Comparison of ENCODE assay signal across 28 cellular contexts in the genomic region with DNA sequence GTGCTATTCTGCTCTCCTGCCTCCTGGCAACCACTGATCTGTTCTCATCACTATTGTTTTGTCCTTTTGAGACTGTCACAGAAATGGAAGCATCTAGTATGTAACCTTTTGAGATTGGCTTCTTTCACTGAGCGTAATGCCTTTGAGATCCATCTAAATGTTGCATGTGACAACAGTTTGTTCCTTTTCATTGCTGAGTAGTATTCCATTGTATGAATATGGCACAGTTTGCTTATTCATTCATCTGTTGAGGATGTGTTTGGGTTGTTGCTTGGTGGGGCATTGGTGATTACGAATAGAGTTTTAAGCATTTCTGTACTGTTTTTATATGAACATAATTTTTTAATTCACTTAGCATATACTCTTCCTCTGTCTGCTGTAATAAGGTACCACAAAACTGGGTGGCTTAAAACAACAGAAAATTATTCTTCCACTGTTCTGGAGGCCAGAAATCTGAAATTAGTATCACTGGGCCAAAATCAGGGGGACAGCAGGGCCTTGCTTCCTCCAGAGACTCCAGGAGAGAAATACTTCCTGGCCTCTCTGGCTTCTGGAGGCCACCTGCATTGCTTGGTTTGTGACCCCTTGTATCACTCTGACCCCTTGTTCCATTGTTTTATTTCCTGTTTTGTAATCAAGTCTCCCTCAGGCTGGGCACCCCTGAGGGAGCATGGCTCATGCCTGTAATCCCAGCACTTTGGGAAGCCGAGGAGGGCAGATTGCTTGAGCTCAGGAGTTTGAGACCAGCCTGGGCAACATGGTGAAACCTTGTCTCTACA.
"Had no signal": no experiment of that assay in that cellular context is flagged by ENCODE, and none has a peak within 500 bp of the region (broad histone marks: within the 10 kb centered on the region; RNA-seq: fewer than 3 reads in every experiment).

No MANE protein-coding gene starts in this region.

- H3K9me3 ChIP-seq: heart left ventricle, lower lobe of right lung, uterus had no signal

- ATAC-seq: activated CD4-positive, CD25-positive, alpha-beta regulatory T cell treated with anti-CD3 and anti-CD28 coated beads, Interleukin-2, amount 50 U/mL, for 24 hours; foreskin keratinocyte; heart left ventricle; lower lobe of right lung; natural killer cell; sciatic nerve; stimulated activated effector memory CD8-positive, alpha-beta T cell treated with anti-CD3 and anti-CD28 coated beads, Interleukin-12 subunit alpha, Interleukin-12 subunit beta, amount 100 ng/mL, for 72 hours had no signal

- H3K27me3 Mint-ChIP-seq: activated CD4-positive, alpha-beta memory T cell treated with anti-CD3 and anti-CD28 coated beads, Interleukin-2, amount 10 ng/mL, durations not matched to agents 7 days and 5 days; activated CD4-positive, alpha-beta T cell treated with anti-CD3 and anti-CD28 coated beads, Interleukin-2, amount 10 ng/mL, durations not matched to agents 7 days and 5 days; activated naive CD8-positive, alpha-beta T cell; stimulated activated naive CD8-positive, alpha-beta T cell treated with anti-CD3 and anti-CD28 coated beads, Interleukin-15, Interleukin-2, amounts not matched to agents 100 ng/mL and 50 ng/mL, for 24 hours; type B pancreatic cell had no signal

- H3K27ac Mint-ChIP-seq: activated CD4-positive, alpha-beta memory T cell treated with anti-CD3 and anti-CD28 coated beads, Interleukin-2, amount 10 ng/mL, durations not matched to agents 7 days and 5 days; activated CD4-positive, alpha-beta T cell treated with anti-CD3 and anti-CD28 coated beads, Interleukin-2, amount 10 ng/mL, durations not matched to agents 7 days and 5 days; activated naive CD8-positive, alpha-beta T cell; natural killer cell; neural progenitor cell; stimulated activated effector memory CD8-positive, alpha-beta T cell treated with anti-CD3 and anti-CD28 coated beads, Interleukin-12 subunit alpha, Interleukin-12 subunit beta, amount 100 ng/mL, for 72 hours; stimulated activated naive CD8-positive, alpha-beta T cell treated with anti-CD3 and anti-CD28 coated beads, Interleukin-15, Interleukin-2, amounts not matched to agents 100 ng/mL and 50 ng/mL, for 24 hours; type B pancreatic cell had no signal

- H3K36me3 ChIP-seq: heart left ventricle, lower lobe of right lung, neural progenitor cell, uterus had no signal

- DNase-seq: activated CD4-positive, alpha-beta memory T cell treated with anti-CD3 and anti-CD28 coated beads, Interleukin-2, amount 10 ng/mL, durations not matched to agents 7 days and 5 days; activated CD4-positive, alpha-beta T cell treated with anti-CD3 and anti-CD28 coated beads, Interleukin-2, amount 10 ng/mL, durations not matched to agents 7 days and 5 days; activated effector memory CD4-positive, alpha-beta T cell treated with Interleukin-2 at 50 U/mL for 16 hours; activated naive CD4-positive, alpha-beta T cell treated with Interleukin-2 at 50 U/mL for 16 hours; activated T-cell treated with anti-CD3 and anti-CD28 coated beads, Interleukin-2, amount 50 U/mL, for 48 hours; anterior cingulate cortex; dorsolateral prefrontal cortex; effector memory CD4-positive, alpha-beta T cell; foreskin keratinocyte; heart left ventricle; hypothalamus; lower lobe of right lung; mesendoderm; natural killer cell; occipital lobe; stimulated activated CD4-positive, alpha-beta T cell treated with anti-CD3 and anti-CD28 coated beads, Interleukin-12 subunit alpha, Interleukin-12 subunit beta, amount 100 ng/mL, for 4 hours; stimulated activated CD4-positive, alpha-beta T cell treated with anti-CD3 and anti-CD28 coated beads, Interleukin-4, amount 100 ng/mL, for 24 hours; T-helper 1 cell; uterus had no signal

- H3K4me3 ChIP-seq: dorsolateral prefrontal cortex, heart left ventricle, lower lobe of right lung, neural progenitor cell, skin epidermis, uterus had no signal

- H3K27ac ChIP-seq: dorsolateral prefrontal cortex, foreskin keratinocyte, heart left ventricle, lower lobe of right lung, neural progenitor cell, skin epidermis, uterus had no signal

- H3K4me1 Mint-ChIP-seq: activated CD4-positive, alpha-beta memory T cell treated with anti-CD3 and anti-CD28 coated beads, Interleukin-2, amount 10 ng/mL, durations not matched to agents 7 days and 5 days; activated CD4-positive, alpha-beta T cell treated with anti-CD3 and anti-CD28 coated beads, Interleukin-2, amount 10 ng/mL, durations not matched to agents 7 days and 5 days had no signal

- H3K4me1 ChIP-seq: lower lobe of right lung, neural progenitor cell, parathyroid adenoma, uterus had no signal

- H3K4me3 Mint-ChIP-seq: activated CD4-positive, alpha-beta memory T cell treated with anti-CD3 and anti-CD28 coated beads, Interleukin-2, amount 10 ng/mL, durations not matched to agents 7 days and 5 days; activated CD4-positive, alpha-beta T cell treated with anti-CD3 and anti-CD28 coated beads, Interleukin-2, amount 10 ng/mL, durations not matched to agents 7 days and 5 days; activated naive CD8-positive, alpha-beta T cell; natural killer cell; neural progenitor cell; stimulated activated effector memory CD8-positive, alpha-beta T cell treated with anti-CD3 and anti-CD28 coated beads, Interleukin-12 subunit alpha, Interleukin-12 subunit beta, amount 100 ng/mL, for 72 hours; stimulated activated naive CD8-positive, alpha-beta T cell treated with anti-CD3 and anti-CD28 coated beads, Interleukin-15, Interleukin-2, amounts not matched to agents 100 ng/mL and 50 ng/mL, for 24 hours; type B pancreatic cell had no signal

- H3K9me3 Mint-ChIP-seq: activated CD4-positive, alpha-beta memory T cell treated with anti-CD3 and anti-CD28 coated beads, Interleukin-2, amount 10 ng/mL, durations not matched to agents 7 days and 5 days; natural killer cell; stimulated activated effector memory CD8-positive, alpha-beta T cell treated with anti-CD3 and anti-CD28 coated beads, Interleukin-12 subunit alpha, Interleukin-12 subunit beta, amount 100 ng/mL, for 72 hours; stimulated activated naive CD8-positive, alpha-beta T cell treated with anti-CD3 and anti-CD28 coated beads, Interleukin-15, Interleukin-2, amounts not matched to agents 100 ng/mL and 50 ng/mL, for 24 hours; type B pancreatic cell had no signal

- H3K36me3 Mint-ChIP-seq: natural killer cell; stimulated activated effector memory CD8-positive, alpha-beta T cell treated with anti-CD3 and anti-CD28 coated beads, Interleukin-12 subunit alpha, Interleukin-12 subunit beta, amount 100 ng/mL, for 72 hours; type B pancreatic cell had no signal
